ENCODE assay signal across 8 cellular contexts in genomic region chr17:7557825-7558543, GRCh38. TPM values are rescaled to one million over a fixed set of nuclear protein-coding genes. Genes with fewer than 3 reads are reported as not detected.
DNase-seq lines count a peak whose midpoint lies in the region; ATAC-seq and TF ChIP-seq lines count a peak whose summit lies in the region.

No MANE protein-coding gene starts in this region.

- RAD21 ChIA-PET in HCT116 (lab: Charles Lee; ENCODE audit: low non-redundant PET in 1 of 2, low total read pairs in 2 of 2, uncharacterized antibody in 2 of 2, unreplicated experiment in 2 of 2), result no interaction called here

- intact Hi-C loops in Calu3 (cut with micrococcal nuclease; ENCODE audit: unreplicated experiment), result no loop called here
- intact Hi-C loops in HCT116 (cut with micrococcal nuclease), result no loop called here
- intact Hi-C loops in transverse colon (cut with DNase I; ENCODE audit: low total_unique reads), result loop anchor here (5.0 to 10.0 kb wide), 2 partner anchors 41 to 203 kb away; partner anchors contain the start of genes KCTD11 and TMEM95

- no peaks in the 10 kb centered on the region for H4K20me1 ChIP-seq in HCT116 (ENCODE audit: insufficient read depth)

- peaks cover 59% of the 10 kb centered on the region for H3K36me3 Mint-ChIP-seq in Calu3 (ENCODE audit: insufficient read depth, unreplicated experiment)

- TF ChIP-seq POLR2A in HCT116 (IDR thresholded peaks at IDR 0.05; ENCODE audit: borderline replicate concordance, extremely low read depth, insufficient read depth, insufficient read length) (no peak), transverse colon (IDR thresholded peaks at IDR 0.05) (peak; percentile 94)

- H3K4me1 ChIP-seq in HCT116 (ENCODE audit: control insufficient read depth in 1 of 2, insufficient read depth in 2 of 2, low read length in 2 of 2) (peaks cover 26 to 47% of the 10 kb centered on the region in 2 experiments), SJCRH30 (0 out of 2 replicates have a peak, but pooled peaks cover 5% of the 10 kb centered on the region), transverse colon (peaks cover 37 to 59% (median 54%) of the 10 kb centered on the region in 4 donors)

- in situ Hi-C loops in transverse colon (cut with MboI; ENCODE audit: low pct_ligation_motif_present in 1 of 4, low pct_unique_long_range_greater_than_20kb in 1 of 4, low sequenced_read_pairs in 3 of 4), result no loop called here

- no peaks in the 10 kb centered on the region for H3K9me3 ChIP-seq in HCT116 (ENCODE audit: control insufficient read depth in 1 of 2, insufficient read depth in 1 of 2, low read depth in 1 of 2, low read length in 2 of 2)
- H3K9me3 ChIP-seq in SJCRH30 (replicated peaks), result no peaks in the 10 kb centered on the region
- H3K9me3 ChIP-seq in transverse colon, result no peaks in the 10 kb centered on the region

- H3K79me2 ChIP-seq in HCT116 (ENCODE audit: insufficient read depth, low read length), result peaks cover 16% of the 10 kb centered on the region

- no peaks in the 10 kb centered on the region for H3K9me2 ChIP-seq in HCT116 (ENCODE audit: insufficient read depth)

- H3K27me3 Mint-ChIP-seq in Calu3 (ENCODE audit: unreplicated experiment), result no peaks in the 10 kb centered on the region

- peak overlapping the region; percentile 86; the same call in 1 of the 2 replicates for H3K27ac ChIP-seq in HCT116 (ENCODE audit: low read depth, low read length)
- no peak overlapping the region for H3K27ac ChIP-seq in SJCRH30
- peak overlapping the region; percentile 93 to 98 (median 98) for H3K27ac ChIP-seq in transverse colon

- H3K36me3 ChIP-seq in HCT116 (ENCODE audit: control insufficient read depth in 1 of 2, insufficient read depth in 2 of 2, low read length in 2 of 2), result no peaks in the 10 kb centered on the region
- no peaks in the 10 kb centered on the region for H3K36me3 ChIP-seq in SJCRH30
- H3K36me3 ChIP-seq in transverse colon, result no peaks in the 10 kb centered on the region

- H3K4me1 Mint-ChIP-seq in Calu3 (ENCODE audit: low read depth, unreplicated experiment), result peaks cover 48% of the 10 kb centered on the region

- no peak overlapping the region for H2AFZ ChIP-seq in HCT116 (ENCODE audit: low read depth, low read length, poor library complexity, severe bottlenecking)

- CTCF ChIA-PET in Calu3 (lab: Charles Lee) (interaction anchor here (0.6 to 1.6 kb wide), 7 partner anchors 9 to 252 kb away, joined by 3 to 8 read pairs (median 4); partner anchors contain the start of genes TMEM102, TNFSF12 and WRAP53), HCT116 (lab: Charles Lee) (no interaction called here)

- POLR2A ChIA-PET in HCT116 (lab: Charles Lee), result no interaction called here

- H3K9ac ChIP-seq in HCT116 (ENCODE audit: low read length), result peak overlapping the region; percentile 18; the same call in 1 of the 2 replicates

- H3K9me3 Mint-ChIP-seq in Calu3 (ENCODE audit: low read depth, unreplicated experiment), result no peaks in the 10 kb centered on the region

- no peak overlapping the region for H3K4me3 ChIP-seq in HCT116 (replicated peaks in 1 of 2; ENCODE audit: low read depth in 1 of 2, low read length in 2 of 2)
- peak overlapping the region; percentile 43 for H3K4me3 ChIP-seq in SJCRH30
- H3K4me3 ChIP-seq in transverse colon, result peak overlapping the region; percentile 15 to 98 (median 35)

- peak; percentile 14 for TF ChIP-seq EP300 in transverse colon (IDR thresholded peaks at IDR 0.05; ENCODE audit: low read depth)

- ATAC-seq in HCT116, result no peak

- no peaks in the 10 kb centered on the region for H3K27me3 ChIP-seq in HCT116 (ENCODE audit: insufficient read depth, low read length)
- no peaks in the 10 kb centered on the region for H3K27me3 ChIP-seq in SJCRH30
- H3K27me3 ChIP-seq in transverse colon, result no peaks in the 10 kb centered on the region

- peak; percentile 93 for DNase-seq in Calu3
- no peak for DNase-seq in HCT116 (ENCODE audit: low read depth, low spot score)
- peak; percentile 53 to 63 for DNase-seq in SJCRH30
- peak; percentile 30 for DNase-seq in epidermal melanocyte (ENCODE audit: insufficient read length, low spot score)
- peak; percentile 94 for DNase-seq in mesenteric fat pad (ENCODE audit: low spot score)
- peak; percentile 94 for DNase-seq in transverse colon
- no peak for DNase-seq in activated CD4-positive, CD25-positive, alpha-beta regulatory T cell treated with anti-CD3 and anti-CD28 coated beads, Interleukin-2, amount 50 U/mL, for 72 hours
- no peak for DNase-seq in HuH-7 (ENCODE audit: low spot score)

- H3K27ac Mint-ChIP-seq in Calu3 (ENCODE audit: unreplicated experiment), result peak overlapping the region; percentile 87

- TF ChIP-seq CTCF in Calu3 (IDR thresholded peaks at IDR 0.05; ENCODE audit: unreplicated experiment), result no peak
- TF ChIP-seq CTCF in HCT116 (IDR thresholded peaks at IDR 0.05 in 2 of 3, conservative IDR thresholded peaks at IDR 0.05 in 1 of 3; ENCODE audit: borderline replicate concordance in 1 of 3, insufficient read depth in 1 of 3, low read depth in 2 of 3, low read length in 2 of 3), result no peak
- no peak for TF ChIP-seq CTCF in transverse colon (IDR thresholded peaks at IDR 0.05)

- WGBS in transverse colon (ENCODE audit: low coverage in 1 of 2), 2 donors, result 13 to 16% methylated on average over 9 to 21 of the region's 21 CpGs

- peak overlapping the region; percentile 90 for H3K4me3 Mint-ChIP-seq in Calu3 (ENCODE audit: low read depth, unreplicated experiment)

- BruUV-seq in Calu3 (replicated peaks; lab: Mats Ljungman, UMichigan) (no TSS peak), HCT116 (replicated peaks; lab: Mats Ljungman, UMichigan) (no TSS peak)

- peak overlapping the region; percentile 52 for H3K4me2 ChIP-seq in HCT116 (ENCODE audit: low read length)

- no peak for TF ChIP-seq RAD21 in HCT116 (IDR thresholded peaks at IDR 0.05; ENCODE audit: low read depth)

TF ChIP-seq in HCT116, 20 proteins besides CTCF, POLR2A, EP300 and RAD21 (continues in another document):
- TF ChIP-seq, protein P1, sequence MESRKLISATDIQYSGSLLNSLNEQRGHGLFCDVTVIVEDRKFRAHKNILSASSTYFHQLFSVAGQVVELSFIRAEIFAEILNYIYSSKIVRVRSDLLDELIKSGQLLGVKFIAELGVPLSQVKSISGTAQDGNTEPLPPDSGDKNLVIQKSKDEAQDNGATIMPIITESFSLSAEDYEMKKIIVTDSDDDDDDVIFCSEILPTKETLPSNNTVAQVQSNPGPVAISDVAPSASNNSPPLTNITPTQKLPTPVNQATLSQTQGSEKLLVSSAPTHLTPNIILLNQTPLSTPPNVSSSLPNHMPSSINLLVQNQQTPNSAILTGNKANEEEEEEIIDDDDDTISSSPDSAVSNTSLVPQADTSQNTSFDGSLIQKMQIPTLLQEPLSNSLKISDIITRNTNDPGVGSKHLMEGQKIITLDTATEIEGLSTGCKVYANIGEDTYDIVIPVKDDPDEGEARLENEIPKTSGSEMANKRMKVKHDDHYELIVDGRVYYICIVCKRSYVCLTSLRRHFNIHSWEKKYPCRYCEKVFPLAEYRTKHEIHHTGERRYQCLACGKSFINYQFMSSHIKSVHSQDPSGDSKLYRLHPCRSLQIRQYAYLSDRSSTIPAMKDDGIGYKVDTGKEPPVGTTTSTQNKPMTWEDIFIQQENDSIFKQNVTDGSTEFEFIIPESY (IDR thresholded peaks at IDR 0.05; ENCODE audit: extremely low read depth, insufficient replicate concordance, low read length), result no peak
- TF ChIP-seq, protein P2, sequence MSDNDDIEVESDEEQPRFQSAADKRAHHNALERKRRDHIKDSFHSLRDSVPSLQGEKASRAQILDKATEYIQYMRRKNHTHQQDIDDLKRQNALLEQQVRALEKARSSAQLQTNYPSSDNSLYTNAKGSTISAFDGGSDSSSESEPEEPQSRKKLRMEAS (IDR thresholded peaks at IDR 0.05), result no peak
- TF ChIP-seq SP1 (IDR thresholded peaks at IDR 0.05; ENCODE audit: low read depth) (no peak), POLR2AphosphoS5 (IDR thresholded peaks at IDR 0.05; ENCODE audit: low read depth, low read length) (no peak)

RNA-seq across cellular contexts. Expression of gene TNFSF13, which starts 0.6 kb away (rescaled TPM):
- total RNA-seq in Calu3 (2022), result 19.7 and 25.7 TPM in 2 replicates
- 0.71 TPM for total RNA-seq in HCT116 (2021; ENCODE audit: unreplicated experiment)
- polyA plus RNA-seq in HCT116 (2012), result 1.1 and 1.3 TPM in 2 replicates
- 0.40 and 0.41 TPM in 2 replicates for total RNA-seq in SJCRH30 (2014; rRNA removed; shearing (Covaris generic))
- 26.3 TPM for total RNA-seq in mesenteric fat pad
- total RNA-seq in transverse colon, result 10 to 100 TPM; 19.7 to 94.3 (median 59.8) TPM

RNA-seq across cellular contexts. Expression of gene SENP3, which starts 3.7 kb away (rescaled TPM):
- total RNA-seq in Calu3 (2022), result 52.0 and 54.3 TPM in 2 replicates
- 73.8 TPM for total RNA-seq in HCT116 (2021; ENCODE audit: unreplicated experiment)
- 43.9 and 51.1 TPM in 2 replicates for polyA plus RNA-seq in HCT116 (2012)
- total RNA-seq in SJCRH30 (2014; rRNA removed; shearing (Covaris generic)), result 63.8 and 73.6 TPM in 2 replicates
- 48.7 TPM for total RNA-seq in mesenteric fat pad
- total RNA-seq in transverse colon, result 100 to 1,000 TPM in 1 of 4 donors, 10 to 100 TPM in 3; 37.0 to 159 (median 45.2) TPM

RNA-seq across cellular contexts. Expression of gene TNFSF12, which starts 9.1 kb away (rescaled TPM):
- total RNA-seq in Calu3 (2022) (7.7 and 8.4 TPM in 2 replicates), HCT116 (2021; ENCODE audit: unreplicated experiment) (12.3 TPM), mesenteric fat pad (43.0 TPM), transverse colon (10 to 100 TPM; 20.8 to 53.1 (median 31.5) TPM)
- polyA plus RNA-seq in HCT116 (2012), result 17.1 and 20.8 TPM in 2 replicates
- total RNA-seq in SJCRH30 (2014; rRNA removed; shearing (Covaris generic)), result not detected in 2 replicates

RNA-seq across cellular contexts. Expression of gene CD68, which starts 21.5 kb away (rescaled TPM):
- total RNA-seq in Calu3 (2022) (28.6 and 50.0 TPM in 2 replicates), HCT116 (2021; ENCODE audit: unreplicated experiment) (7.0 TPM), mesenteric fat pad (286 TPM), transverse colon (100 to 1,000 TPM in 1 of 4 donors, 10 to 100 TPM in 2, 1 to 10 TPM in 1; 3.8 to 102 (median 35.1) TPM)
- polyA plus RNA-seq in HCT116 (2012), result 68.4 and 90.6 TPM in 2 replicates
- total RNA-seq in SJCRH30 (2014; rRNA removed; shearing (Covaris generic)), result 0.18 TPM in 1 of 2 replicates, not detected in the other

RNA-seq across cellular contexts. Expression of gene MPDU1, which starts 25.7 kb away (rescaled TPM):
- total RNA-seq in Calu3 (2022) (34.6 and 36.3 TPM in 2 replicates), HCT116 (2021; ENCODE audit: unreplicated experiment) (50.9 TPM), mesenteric fat pad (55.2 TPM), transverse colon (100 to 1,000 TPM in 3 of 4 donors, 10 to 100 TPM in 1; 97.9 to 312 (median 157) TPM)
- polyA plus RNA-seq in HCT116 (2012), result 49.0 and 52.0 TPM in 2 replicates
- 44.1 and 49.9 TPM in 2 replicates for total RNA-seq in SJCRH30 (2014; rRNA removed; shearing (Covaris generic))

Comparison
In these comparisons a context has a peak if more than half of its experiments do, and no peak if none do; other contexts are left out.
1. DNase-seq: peak in Calu3 (single experiment), SJCRH30 (2 of 2), epidermal melanocyte (single experiment), mesenteric fat pad (single experiment) and transverse colon (single experiment); none in HCT116 (single experiment), activated CD4-positive, CD25-positive, alpha-beta regulatory T cell treated with anti-CD3 and anti-CD28 coated beads, Interleukin-2, amount 50 U/mL, for 72 hours (single experiment) and HuH-7 (single experiment).
2. H3K4me3 ChIP-seq: peak in SJCRH30 (single experiment) and transverse colon (4 of 4); none in HCT116 (0 of 2).
3. RNA of gene TNFSF13, which starts 0.6 kb away (total RNA-seq): 19.7 to 94.3 TPM in transverse colon, 26.3 TPM in mesenteric fat pad (single experiment) and 19.7 to 25.7 TPM in Calu3; 0.71 TPM in HCT116 (single experiment) and 0.40 to 0.41 TPM in SJCRH30; every median in the first group is over 10 times any median in the second.